Comparison of ENCODE assay signal across 21 cellular contexts in genomic region chr22:37174964-37175363, GRCh38. TPM values are rescaled to one million over a fixed set of nuclear protein-coding genes. Genes with fewer than 3 reads are reported as not detected.
DNase-seq lines count a peak whose midpoint lies in the region; ATAC-seq and TF ChIP-seq lines count a peak whose summit lies in the region.
"Had no signal": no experiment of that assay in that cellular context is flagged by ENCODE, and none has a peak within 500 bp of the region (broad histone marks: within the 10 kb centered on the region; RNA-seq: fewer than 3 reads in every experiment).

No MANE protein-coding gene starts in this region.

- H3K36me3 ChIP-seq in CD8-positive, alpha-beta T cell (ENCODE audit: insufficient read depth, low read length), result no peaks in the 10 kb centered on the region
- H3K36me3 ChIP-seq: BE2C had no signal

- no peak overlapping the region for H3K4me3 ChIP-seq in CD8-positive, alpha-beta T cell (ENCODE audit: low read depth, low read length)
- H3K4me3 ChIP-seq: GM12878 had no signal

- POLR2A ChIA-PET in CD8-positive, alpha-beta T cell (lab: Charles Lee), result interaction anchor here (1.4 kb wide), 1 partner anchor 23 kb away, joined by 3 read pairs; no protein-coding TSS in a partner anchor

- peaks cover 25% of the 10 kb centered on the region for H3K4me1 ChIP-seq in CD8-positive, alpha-beta T cell (ENCODE audit: insufficient read depth, low read length)

- H3K27me3 Mint-ChIP-seq in CD8-positive, alpha-beta T cell (ENCODE audit: low read depth), result no peaks in the 10 kb centered on the region
- no peaks in the 10 kb centered on the region for H3K27me3 Mint-ChIP-seq in central memory CD8-positive, alpha-beta T cell
- H3K27me3 Mint-ChIP-seq in nephron progenitor cell (ENCODE audit: low read depth, poor library complexity), result peaks cover 15% of the 10 kb centered on the region

- no peak for TF ChIP-seq CTCF in CD8-positive, alpha-beta T cell (IDR thresholded peaks at IDR 0.05)
- TF ChIP-seq CTCF in nephron progenitor cell (IDR thresholded peaks at IDR 0.05), result no peak

- peaks cover 45% of the 10 kb centered on the region for H3K4me1 Mint-ChIP-seq in CD8-positive, alpha-beta T cell (ENCODE audit: low read depth)
- H3K4me1 Mint-ChIP-seq in central memory CD8-positive, alpha-beta T cell, result peaks cover 58% of the 10 kb centered on the region
- peaks cover 74% of the 10 kb centered on the region for H3K4me1 Mint-ChIP-seq in nephron progenitor cell

- no peaks in the 10 kb centered on the region for H3K36me3 Mint-ChIP-seq in activated naive CD4-positive, alpha-beta T cell treated with anti-CD3 and anti-CD28 coated beads, Interleukin-2, amount 50 U/mL, for 72 hours
- peaks cover 19% of the 10 kb centered on the region for H3K36me3 Mint-ChIP-seq in CD8-positive, alpha-beta T cell
- H3K36me3 Mint-ChIP-seq in central memory CD8-positive, alpha-beta T cell (ENCODE audit: insufficient read depth), result peaks cover 19% of the 10 kb centered on the region
- no peaks in the 10 kb centered on the region for H3K36me3 Mint-ChIP-seq in nephron progenitor cell (ENCODE audit: low read depth)
- H3K36me3 Mint-ChIP-seq: CD4-positive, alpha-beta memory T cell had no signal

- no peak overlapping the region for H3K27ac Mint-ChIP-seq in activated naive CD4-positive, alpha-beta T cell treated with anti-CD3 and anti-CD28 coated beads, Interleukin-2, amount 50 U/mL, for 72 hours
- H3K27ac Mint-ChIP-seq in CD8-positive, alpha-beta T cell, result peak overlapping the region; percentile 13
- H3K27ac Mint-ChIP-seq in central memory CD8-positive, alpha-beta T cell (ENCODE audit: low read depth), result peak overlapping the region; percentile 8
- peak overlapping the region; percentile 52 for H3K27ac Mint-ChIP-seq in nephron progenitor cell
- H3K27ac Mint-ChIP-seq: CD4-positive, alpha-beta memory T cell had no signal

- H3K9me3 Mint-ChIP-seq in activated naive CD4-positive, alpha-beta T cell treated with anti-CD3 and anti-CD28 coated beads, Interleukin-2, amount 50 U/mL, for 72 hours, result no peaks in the 10 kb centered on the region
- no peaks in the 10 kb centered on the region for H3K9me3 Mint-ChIP-seq in CD8-positive, alpha-beta T cell
- H3K9me3 Mint-ChIP-seq in central memory CD8-positive, alpha-beta T cell, result no peaks in the 10 kb centered on the region
- no peaks in the 10 kb centered on the region for H3K9me3 Mint-ChIP-seq in nephron progenitor cell

- H3K4me3 Mint-ChIP-seq in CD8-positive, alpha-beta T cell, result no peak overlapping the region
- H3K4me3 Mint-ChIP-seq in central memory CD8-positive, alpha-beta T cell, result no peak overlapping the region
- no peak overlapping the region for H3K4me3 Mint-ChIP-seq in nephron progenitor cell

- intact Hi-C loops in CD8-positive, alpha-beta T cell (cut with DNase I, micrococcal nuclease), result no loop called here

- H3K27ac ChIP-seq in CD8-positive, alpha-beta T cell (ENCODE audit: low read depth, low read length), result no peak overlapping the region

- no peaks in the 10 kb centered on the region for H3K9me3 ChIP-seq in CD8-positive, alpha-beta T cell (ENCODE audit: low read length)
- H3K9me3 ChIP-seq: BE2C had no signal

- ATAC-seq in activated naive CD4-positive, alpha-beta T cell treated with anti-CD3 and anti-CD28 coated beads, Interleukin-2, amount 50 U/mL, for 72 hours, result no peak
- no peak for ATAC-seq in CD8-positive, alpha-beta T cell
- no peak for ATAC-seq in central memory CD8-positive, alpha-beta T cell (replicated peaks; ENCODE audit: extremely low read depth, poor library complexity, severe bottlenecking)
- ATAC-seq in HG02678 (IDR thresholded peaks at IDR 0.05; ENCODE audit: unreplicated experiment), result no peak
- no peak for ATAC-seq in GM21619 (IDR thresholded peaks at IDR 0.05; ENCODE audit: unreplicated experiment)
- ATAC-seq: GM12878 had no signal

- DNase-seq in activated naive CD4-positive, alpha-beta T cell treated with anti-CD3 and anti-CD28 coated beads, Interleukin-2, amount 50 U/mL, for 16 hours, result peak; percentile 2
- no peak for DNase-seq in activated naive CD4-positive, alpha-beta T cell treated with anti-CD3 and anti-CD28 coated beads, Interleukin-2, amount 50 U/mL, for 72 hours (ENCODE audit: low spot score in 2 of 2)
- DNase-seq in CD8-positive, alpha-beta T cell, result no peak
- DNase-seq in central memory CD8-positive, alpha-beta T cell (ENCODE audit: low spot score in 2 of 2), result no peak
- DNase-seq in nephron progenitor cell (no peak), T1000 (lab: John Stamatoyannopoulos, UW) (no peak)
- DNase-seq: BE2C; CD4-positive, alpha-beta memory T cell; DMS53; EL; KBM-7; NCI-H1105; NCI-H2081 treated with DMSO at 0.1 percent for 48 hours; NCI-H2227 treated with DMSO at 0.1 percent for 48 hours; NCI-H510A treated with DMSO at 0.1 percent for 48 hours; NCI-H82; OCI-M1 had no signal

- H3K27me3 ChIP-seq in CD8-positive, alpha-beta T cell (ENCODE audit: insufficient read depth, low read length), result no peaks in the 10 kb centered on the region
- H3K27me3 ChIP-seq: BE2C had no signal

- CTCF ChIA-PET in CD8-positive, alpha-beta T cell (lab: Charles Lee), result interaction anchor here (0.9 to 4.1 kb wide), 6 partner anchors 8 to 97 kb away, joined by 3 to 28 read pairs (median 4); partner anchors contain the start of gene C1QTNF6

RNA-seq across cellular contexts. Expression of gene C1QTNF6, which starts 13.1 kb away (rescaled TPM):
- 10 to 100 TPM; 13.8 to 14.5 TPM for total RNA-seq in activated naive CD4-positive, alpha-beta T cell treated with anti-CD3 and anti-CD28 coated beads, Interleukin-2, amount 50 U/mL, for 72 hours
- total RNA-seq in CD8-positive, alpha-beta T cell, result 10 to 100 TPM; 12.0 to 12.9 TPM

RNA-seq across cellular contexts. Expression of gene IL2RB, which starts 25.2 kb away (rescaled TPM):
- total RNA-seq in activated naive CD4-positive, alpha-beta T cell treated with anti-CD3 and anti-CD28 coated beads, Interleukin-2, amount 50 U/mL, for 72 hours, result 100 to 1,000 TPM; 170 to 253 TPM
- 100 to 1,000 TPM; 121 to 129 TPM for total RNA-seq in CD8-positive, alpha-beta T cell
- total RNA-seq: A172 had no signal

RNA-seq across cellular contexts. Expression of gene SSTR3, which starts 37.3 kb away (rescaled TPM):
- 10 to 100 TPM in 1 of 2 donors, 1 to 10 TPM in 1; 5.2 to 28.1 TPM for total RNA-seq in activated naive CD4-positive, alpha-beta T cell treated with anti-CD3 and anti-CD28 coated beads, Interleukin-2, amount 50 U/mL, for 72 hours
- total RNA-seq in CD8-positive, alpha-beta T cell, result 1 to 10 TPM; 2.6 to 3.1 TPM
- total RNA-seq: A172 had no signal

Comparison
In these comparisons a context has a peak if more than half of its experiments do, and no peak if none do; other contexts are left out.
1. H3K27ac Mint-ChIP-seq: peak in CD8-positive, alpha-beta T cell (single experiment), central memory CD8-positive, alpha-beta T cell (single experiment) and nephron progenitor cell (single experiment); none in activated naive CD4-positive, alpha-beta T cell treated with anti-CD3 and anti-CD28 coated beads, Interleukin-2, amount 50 U/mL, for 72 hours (0 of 2).